Comparison of ENCODE assay signal across 7 cellular contexts in genomic region chr4:153548907-153549306, GRCh38.
A peak's percentile ranks its signal among the peaks of the same experiment; 100 is the strongest.
DNase-seq lines count a peak whose midpoint lies in the region; ATAC-seq and TF ChIP-seq lines count a peak whose summit lies in the region.
"Not testable (repeated sequence)": the region's sequence is repeated elsewhere in the genome, so short reads cannot be mapped to it uniquely, and the experiment has no call there.

No MANE protein-coding gene starts in this region.

- TF ChIP-seq CTCF in HEK293 (tag by site-specific recombination; IDR thresholded peaks at IDR 0.05); activated B cell treated with CpG ODN at 0.5 μM for 24 hours (IDR thresholded peaks at IDR 0.05); brain (conservative IDR thresholded peaks at IDR 0.05); neutrophil (IDR thresholded peaks at IDR 0.05): not testable (repeated sequence)

- H3K27me3 Mint-ChIP-seq in activated B cell treated with CpG ODN at 0.5 μM for 24 hours; activated naive CD4-positive, alpha-beta T cell treated with anti-CD3 and anti-CD28 coated beads, Interleukin-2, amount 50 U/mL, for 24 hours; brain; memory B cell; stimulated activated memory B cell treated with anti-CD40 and anti-IgM and Interleukin-4, amounts not matched to agents 10 μg/mL and 1 μg/mL and 100 μg/mL, for 72 hours: not testable (repeated sequence)

- not testable (repeated sequence) for H3K9me3 Mint-ChIP-seq in activated B cell treated with CpG ODN at 0.5 μM for 24 hours; activated naive CD4-positive, alpha-beta T cell treated with anti-CD3 and anti-CD28 coated beads, Interleukin-2, amount 50 U/mL, for 24 hours; brain; memory B cell; stimulated activated memory B cell treated with anti-CD40 and anti-IgM and Interleukin-4, amounts not matched to agents 10 μg/mL and 1 μg/mL and 100 μg/mL, for 72 hours

- intact Hi-C loops in activated B cell treated with CpG ODN at 0.5 μM for 24 hours (cut with micrococcal nuclease), result loop anchor here (1.0 kb wide), 1 partner anchor 8 kb away; no protein-coding TSS in a partner anchor

- CTCF ChIA-PET in HEK293 (lab: Yijun Ruan, JAX), result not testable (repeated sequence)
- CTCF ChIA-PET in activated B cell treated with CpG ODN at 0.5 μM for 24 hours (lab: Charles Lee), result interaction anchor here (1.0 to 1.5 kb wide), 2 partner anchors 25 to 116 kb away, joined by 3 to 4 read pairs; no protein-coding TSS in a partner anchor

- H3K36me3 ChIP-seq in HEK293 (ENCODE audit: control insufficient read depth in 2 of 2, insufficient read depth in 1 of 2, low read length in 2 of 2), result not testable (repeated sequence)
- H3K36me3 ChIP-seq in neutrophil, result peaks cover 13% of the 10 kb centered on the region

- not testable (repeated sequence) for H3K27me3 ChIP-seq in neutrophil

- H3K27ac Mint-ChIP-seq in activated B cell treated with CpG ODN at 0.5 μM for 24 hours (peak overlapping the region; percentile 41), brain (peak overlapping the region in 3 of 5 experiments; percentile 6 to 55 (median 12)), memory B cell (peak overlapping the region; percentile 84)
- H3K27ac Mint-ChIP-seq in activated naive CD4-positive, alpha-beta T cell treated with anti-CD3 and anti-CD28 coated beads, Interleukin-2, amount 50 U/mL, for 24 hours, result peak overlapping the region; percentile 62
- peak overlapping the region; percentile 57 for H3K27ac Mint-ChIP-seq in stimulated activated memory B cell treated with anti-CD40 and anti-IgM and Interleukin-4, amounts not matched to agents 10 μg/mL and 1 μg/mL and 100 μg/mL, for 72 hours

- not testable (repeated sequence) for H3K4me1 ChIP-seq in HEK293 (ENCODE audit: control insufficient read depth, insufficient read depth, low read length); neutrophil (ENCODE audit: control insufficient read depth in 1 of 2, insufficient read depth in 1 of 2, low read depth in 1 of 2, low read length in 1 of 2)

- not testable (repeated sequence) for H3K4me3 ChIP-seq in HEK293 (ENCODE audit: low read depth, low read length); neutrophil (ENCODE audit: low read depth in 1 of 2, low read length in 1 of 2)

- not testable (repeated sequence) for DNase-seq in activated B cell treated with CpG ODN at 0.5 μM for 24 hours; memory B cell (ENCODE audit: low spot score in 2 of 2)

- H3K9me3 ChIP-seq in HEK293 (ENCODE audit: control insufficient read depth, insufficient read depth, low read depth, low read length); neutrophil: not testable (repeated sequence)

- not testable (repeated sequence) for H3K4me3 Mint-ChIP-seq in activated B cell treated with CpG ODN at 0.5 μM for 24 hours; activated naive CD4-positive, alpha-beta T cell treated with anti-CD3 and anti-CD28 coated beads, Interleukin-2, amount 50 U/mL, for 24 hours; brain; memory B cell; stimulated activated memory B cell treated with anti-CD40 and anti-IgM and Interleukin-4, amounts not matched to agents 10 μg/mL and 1 μg/mL and 100 μg/mL, for 72 hours

- POLR2A ChIA-PET in HEK293 (lab: Yijun Ruan, JAX) (interaction anchor here (1.2 kb wide), 1 partner anchor 82 kb away, joined by 3 read pairs; the partner anchor contains the start of gene TMEM131L), activated B cell treated with CpG ODN at 0.5 μM for 24 hours (lab: Charles Lee) (interaction anchor here (1.4 to 2.6 kb wide), 2 partner anchors 8 to 82 kb away, joined by 3 to 8 read pairs; partner anchors contain the start of gene TMEM131L)

- not testable (repeated sequence) for ATAC-seq in activated B cell treated with CpG ODN at 0.5 μM for 24 hours (ENCODE audit: low read depth); memory B cell (ENCODE audit: low read depth); stimulated activated memory B cell treated with anti-CD40 and anti-IgM and Interleukin-4, amounts not matched to agents 10 μg/mL and 1 μg/mL and 100 μg/mL, for 72 hours

- not testable (repeated sequence) for H3K27ac ChIP-seq in HEK293 (ENCODE audit: extremely low read depth, low read depth, low read length)
- peak overlapping the region; percentile 23 for H3K27ac ChIP-seq in neutrophil

- H3K4me1 Mint-ChIP-seq in activated B cell treated with CpG ODN at 0.5 μM for 24 hours, result peaks cover 48% of the 10 kb centered on the region
- H3K4me1 Mint-ChIP-seq in activated naive CD4-positive, alpha-beta T cell treated with anti-CD3 and anti-CD28 coated beads, Interleukin-2, amount 50 U/mL, for 24 hours, result peaks cover 63% of the 10 kb centered on the region
- peaks cover 65% of the 10 kb centered on the region for H3K4me1 Mint-ChIP-seq in brain
- peaks cover 28% of the 10 kb centered on the region for H3K4me1 Mint-ChIP-seq in memory B cell
- peaks cover 56% of the 10 kb centered on the region for H3K4me1 Mint-ChIP-seq in stimulated activated memory B cell treated with anti-CD40 and anti-IgM and Interleukin-4, amounts not matched to agents 10 μg/mL and 1 μg/mL and 100 μg/mL, for 72 hours

- H3K36me3 Mint-ChIP-seq in activated B cell treated with CpG ODN at 0.5 μM for 24 hours (ENCODE audit: low read depth), result peaks cover 57% of the 10 kb centered on the region
- H3K36me3 Mint-ChIP-seq in activated naive CD4-positive, alpha-beta T cell treated with anti-CD3 and anti-CD28 coated beads, Interleukin-2, amount 50 U/mL, for 24 hours, result peaks cover 13% of the 10 kb centered on the region
- peaks cover 22% of the 10 kb centered on the region for H3K36me3 Mint-ChIP-seq in brain
- H3K36me3 Mint-ChIP-seq in memory B cell, result peaks cover 15% of the 10 kb centered on the region
- peaks cover 15% of the 10 kb centered on the region for H3K36me3 Mint-ChIP-seq in stimulated activated memory B cell treated with anti-CD40 and anti-IgM and Interleukin-4, amounts not matched to agents 10 μg/mL and 1 μg/mL and 100 μg/mL, for 72 hours

TF ChIP-seq in HEK293, 187 proteins besides CTCF, POLR2A, EP300 and RAD21:
- peak; percentile 86 for TF ChIP-seq ZNF121 (tag by site-specific recombination; IDR thresholded peaks at IDR 0.05)

Comparison
In these comparisons a context has a peak if more than half of its experiments do, and no peak if none do; other contexts are left out.
1. H3K27ac Mint-ChIP-seq: peak in every context shown above with its lines; median percentile 84 in memory B cell; 62 in activated naive CD4-positive, alpha-beta T cell treated with anti-CD3 and anti-CD28 coated beads, Interleukin-2, amount 50 U/mL, for 24 hours; 57 in stimulated activated memory B cell treated with anti-CD40 and anti-IgM and Interleukin-4, amounts not matched to agents 10 μg/mL and 1 μg/mL and 100 μg/mL, for 72 hours; 41 in activated B cell treated with CpG ODN at 0.5 μM for 24 hours; 12 in brain.